Comparison of ENCODE assay signal across 22 cellular contexts in the genomic region with DNA sequence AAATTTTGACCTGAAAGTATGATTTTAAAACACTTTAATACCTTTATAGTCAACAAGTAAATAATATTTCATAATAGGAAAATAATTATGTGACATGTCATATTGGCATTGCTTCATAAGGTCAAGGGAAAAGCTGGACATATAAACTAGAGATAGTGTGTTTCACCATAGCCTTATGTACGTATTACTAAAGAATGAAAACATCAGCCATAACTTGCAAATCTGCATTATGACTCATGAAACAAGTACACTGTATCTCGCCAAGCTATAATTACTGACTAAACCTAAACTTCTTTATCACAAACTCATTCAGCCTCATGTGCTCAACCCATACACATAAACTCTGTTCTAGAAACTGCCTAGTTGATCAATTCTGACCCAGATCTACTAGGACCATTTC.
A peak's percentile ranks its signal among the peaks of the same experiment; 100 is the strongest.
DNase-seq lines count a peak whose midpoint lies in the region; TF ChIP-seq lines count a peak whose summit lies in the region.
"Had no signal": no experiment of that assay in that cellular context is flagged by ENCODE, and none has a peak within 500 bp of the region (broad histone marks: within the 10 kb centered on the region; RNA-seq: fewer than 3 reads in every experiment).

No MANE protein-coding gene starts in this region.

- no peak overlapping the region for H3K9ac ChIP-seq in mesenchymal stem cell (ENCODE audit: low read length)
- H3K9ac ChIP-seq: BLaER1 treated with 17β-estradiol and CSF1 and Interleukin-3, amounts not matched to agents 10 nM and 100 nM had no signal

- no peaks in the 10 kb centered on the region for H3K36me3 ChIP-seq in mesenchymal stem cell (ENCODE audit: control insufficient read depth in 1 of 2, insufficient read depth in 2 of 2, low read depth in 1 of 2, low read length in 2 of 2)
- no peaks in the 10 kb centered on the region for H3K36me3 ChIP-seq in esophagus squamous epithelium
- H3K36me3 ChIP-seq in vagina: no peaks in the 10 kb centered on the region
- H3K36me3 ChIP-seq: ascending aorta; BLaER1 treated with 17β-estradiol and CSF1 and Interleukin-3, amounts not matched to agents 10 nM and 100 nM; HAP-1; right lobe of liver had no signal

- no peak overlapping the region for H3K14ac ChIP-seq in mesenchymal stem cell (ENCODE audit: low read length in 2 of 2)

- H3K4ac ChIP-seq in mesenchymal stem cell (ENCODE audit: low read depth in 1 of 2, low read length in 2 of 2): no peak overlapping the region

- no peak overlapping the region for H3K4me2 ChIP-seq in mesenchymal stem cell (ENCODE audit: low read length, poor library complexity, severe bottlenecking)
- H3K4me2 ChIP-seq: BLaER1 treated with 17β-estradiol and CSF1 and Interleukin-3, amounts not matched to agents 10 nM and 100 nM had no signal

- no peaks in the 10 kb centered on the region for H3K79me1 ChIP-seq in mesenchymal stem cell (replicated peaks; ENCODE audit: low read length, poor library complexity, severe bottlenecking)

- TF ChIP-seq POLR2A in esophagus squamous epithelium (IDR thresholded peaks at IDR 0.05) (no peak), vagina (IDR thresholded peaks at IDR 0.05) (no peak)

- H3K4me3 ChIP-seq in choroid plexus epithelial cell (ENCODE audit: low read depth, low read length) (no peak overlapping the region), mesenchymal stem cell (ENCODE audit: insufficient read depth in 1 of 2, low read depth in 1 of 2, low read length in 2 of 2) (no peak overlapping the region), esophagus squamous epithelium (no peak overlapping the region), vagina (no peak overlapping the region)
- H3K4me3 ChIP-seq: ascending aorta; BLaER1 treated with 17β-estradiol and CSF1 and Interleukin-3, amounts not matched to agents 10 nM and 100 nM; HAP-1; right lobe of liver had no signal

- H2BK120ac ChIP-seq in mesenchymal stem cell (ENCODE audit: low read depth, low read length): no peak overlapping the region

- H2BK12ac ChIP-seq in mesenchymal stem cell (ENCODE audit: low read length in 2 of 2): no peak overlapping the region

- TF ChIP-seq CTCF in choroid plexus epithelial cell (conservative IDR thresholded peaks at IDR 0.05; ENCODE audit: low read depth, low read length): no peak
- no peak for TF ChIP-seq CTCF in esophagus squamous epithelium (IDR thresholded peaks at IDR 0.05)
- TF ChIP-seq CTCF in vagina (IDR thresholded peaks at IDR 0.05): no peak

- no peak overlapping the region for H2AK5ac ChIP-seq in mesenchymal stem cell (ENCODE audit: low read length, severe bottlenecking)

- peak; percentile 38 for DNase-seq in AG20443 (ENCODE audit: low spot score)
- peak; percentile 15 for DNase-seq in OCI-M1 (lab: John Stamatoyannopoulos, UW)
- peak; percentile 87 for DNase-seq in choroid plexus epithelial cell (ENCODE audit: low read depth)
- peak; percentile 63 for DNase-seq in mesenchymal stem cell
- no peak for DNase-seq in esophagus squamous epithelium (lab: John Stamatoyannopoulos, UW)
- DNase-seq in mesenteric fat pad (ENCODE audit: low spot score): no peak
- no peak for DNase-seq in vagina (ENCODE audit: extremely low spot score in 2 of 2)
- no peak for DNase-seq in stimulated activated CD4-positive, alpha-beta T cell treated with anti-CD3 and anti-CD28 coated beads, Interleukin-1b, Interleukin-23, amount 100 ng/mL, for 48 hours
- DNase-seq: activated CD4-positive, alpha-beta T cell treated with anti-CD3 and anti-CD28 coated beads, Interleukin-2, amount 10 ng/mL, durations not matched to agents 7 days and 5 days; dermis blood vessel endothelial cell; DMS153; KBM-7; left colon; NCI-H1105 treated with DMSO at 0.1 percent for 48 hours; NCI-H2171; occipital lobe; right lobe of liver; stimulated activated CD4-positive, alpha-beta T cell treated with anti-CD3 and anti-CD28 coated beads, Interleukin-4, amount 100 ng/mL, for 1 hour; substantia nigra had no signal

- H3K27ac ChIP-seq in mesenchymal stem cell (ENCODE audit: low read length, poor library complexity, severe bottlenecking) (no peak overlapping the region), esophagus squamous epithelium (no peak overlapping the region), vagina (no peak overlapping the region)
- H3K27ac ChIP-seq: ascending aorta; BLaER1 treated with 17β-estradiol and CSF1 and Interleukin-3, amounts not matched to agents 10 nM and 100 nM; right lobe of liver had no signal

- H3K27me3 ChIP-seq in mesenchymal stem cell (ENCODE audit: control insufficient read depth in 1 of 2, insufficient read depth in 1 of 2, low read length in 2 of 2): no peaks in the 10 kb centered on the region
- no peaks in the 10 kb centered on the region for H3K27me3 ChIP-seq in esophagus squamous epithelium
- no peaks in the 10 kb centered on the region for H3K27me3 ChIP-seq in vagina
- H3K27me3 ChIP-seq: ascending aorta; BLaER1 treated with 17β-estradiol and CSF1 and Interleukin-3, amounts not matched to agents 10 nM and 100 nM; right lobe of liver had no signal

- H3K4me1 ChIP-seq in mesenchymal stem cell (ENCODE audit: control insufficient read depth, insufficient read depth, low read depth, low read length): no peaks in the 10 kb centered on the region
- no peaks in the 10 kb centered on the region for H3K4me1 ChIP-seq in esophagus squamous epithelium
- H3K4me1 ChIP-seq in vagina: no peaks in the 10 kb centered on the region
- H3K4me1 ChIP-seq: BLaER1 treated with 17β-estradiol and CSF1 and Interleukin-3, amounts not matched to agents 10 nM and 100 nM; HAP-1 had no signal

- H3K9me3 ChIP-seq in mesenchymal stem cell (ENCODE audit: control insufficient read depth, low read length) (no peaks in the 10 kb centered on the region), esophagus squamous epithelium (no peaks in the 10 kb centered on the region), vagina (no peaks in the 10 kb centered on the region)
- H3K9me3 ChIP-seq: ascending aorta, HAP-1, right lobe of liver had no signal

- no peak overlapping the region for H3K18ac ChIP-seq in mesenchymal stem cell (ENCODE audit: low read depth in 1 of 2, low read length in 2 of 2)

- H4K8ac ChIP-seq in mesenchymal stem cell (ENCODE audit: low read length): no peak overlapping the region

- intact Hi-C loops in esophagus squamous epithelium (cut with DNase I): no loop called here
- intact Hi-C loops in vagina (cut with DNase I): loop anchor here (10.0 kb wide), 1 partner anchor 1074 kb away; no protein-coding TSS in a partner anchor

- H3K23ac ChIP-seq in mesenchymal stem cell (ENCODE audit: low read length in 2 of 2): no peak overlapping the region

- whole genome bisulfite sequencing in mesenchymal stem cell: 41% methylated on average over 2 of the region's 2 CpGs
- 51 to 69% methylated on average over 2 of the region's 2 CpGs for WGBS in esophagus squamous epithelium, 2 donors

- no peak overlapping the region for H4K91ac ChIP-seq in mesenchymal stem cell (ENCODE audit: low read length)

- H2AFZ ChIP-seq in mesenchymal stem cell (ENCODE audit: low read depth, low read length): no peak overlapping the region

- H2BK5ac ChIP-seq in mesenchymal stem cell (ENCODE audit: low read depth, low read length, poor library complexity, severe bottlenecking): no peak overlapping the region

- no peak overlapping the region for H2BK15ac ChIP-seq in mesenchymal stem cell (ENCODE audit: low read depth, poor library complexity, severe bottlenecking)

Comparison
In these comparisons a context has a peak if more than half of its experiments do, and no peak if none do; other contexts are left out.
1. DNase-seq: peak in AG20443 (single experiment), OCI-M1 (single experiment), choroid plexus epithelial cell (single experiment) and mesenchymal stem cell (single experiment); none in esophagus squamous epithelium (single experiment), mesenteric fat pad (single experiment), vagina (0 of 2) and stimulated activated CD4-positive, alpha-beta T cell treated with anti-CD3 and anti-CD28 coated beads, Interleukin-1b, Interleukin-23, amount 100 ng/mL, for 48 hours (single experiment).